Comparison of ENCODE assay signal across 9 cellular contexts in the genomic region with DNA sequence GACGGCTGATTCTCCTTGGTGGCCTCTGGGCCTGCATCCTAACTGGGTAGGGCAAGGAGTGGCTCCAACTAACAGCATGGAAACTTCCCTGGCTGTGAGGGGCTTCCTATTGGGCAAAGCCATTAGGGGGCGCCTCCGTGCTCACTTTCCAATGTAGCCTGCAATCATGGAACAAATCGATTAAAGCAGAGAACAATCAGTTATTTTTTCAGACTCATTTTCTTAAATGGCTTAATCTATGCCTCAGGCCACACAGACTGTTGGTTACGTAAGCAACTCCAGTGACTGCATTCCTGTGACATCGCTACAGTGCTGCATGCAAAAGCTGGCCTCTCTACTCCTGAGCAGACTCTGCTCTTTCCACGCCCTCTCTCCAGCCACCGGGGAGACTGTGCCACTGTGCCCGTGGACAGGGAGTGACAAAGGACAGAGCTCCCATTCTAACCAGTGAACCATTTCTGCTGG.
DNase-seq lines count a peak whose midpoint lies in the region; ATAC-seq and TF ChIP-seq lines count a peak whose summit lies in the region.
"Had no signal": no experiment of that assay in that cellular context is flagged by ENCODE, and none has a peak within 500 bp of the region (broad histone marks: within the 10 kb centered on the region; RNA-seq: fewer than 3 reads in every experiment).

No MANE protein-coding gene starts in this region.

- no peaks in the 10 kb centered on the region for H3K9me3 ChIP-seq in aorta (ENCODE audit: control insufficient read depth, low read length)
- H3K9me3 ChIP-seq in effector memory CD4-positive, alpha-beta T cell (ENCODE audit: control insufficient read depth, low read length): no peaks in the 10 kb centered on the region

- H3K36me3 ChIP-seq in GM23338 (ENCODE audit: insufficient read depth) (no peaks in the 10 kb centered on the region), aorta (ENCODE audit: control insufficient read depth in 1 of 2, insufficient read depth in 2 of 2, low read length in 1 of 2) (no peaks in the 10 kb centered on the region)
- no peaks in the 10 kb centered on the region for H3K36me3 ChIP-seq in effector memory CD4-positive, alpha-beta T cell (ENCODE audit: control insufficient read depth, insufficient read depth, low read length)

- TF ChIP-seq CTCF in GM23338 (conservative IDR thresholded peaks at IDR 0.05; ENCODE audit: low read depth in 2 of 2) (peak; percentile 67 to 71), astrocyte of the cerebellum (IDR thresholded peaks at IDR 0.05; ENCODE audit: low read depth, low read length, missing control alignments) (peak; percentile 33)

- peaks cover 4% of the 10 kb centered on the region for H3K27me3 Mint-ChIP-seq in GM23338 (ENCODE audit: insufficient read depth, low read depth, poor library complexity)
- peaks cover 31% of the 10 kb centered on the region for H3K27me3 Mint-ChIP-seq in activated CD8-positive, alpha-beta memory T cell treated with anti-CD3 and anti-CD28 coated beads, Interleukin-2, amount 10 ng/mL, durations not matched to agents 7 days and 5 days

- no peak overlapping the region for H3K4me2 ChIP-seq in GM23338

- H3K4me1 ChIP-seq in GM23338 (ENCODE audit: insufficient read depth) (no peaks in the 10 kb centered on the region), aorta (ENCODE audit: control insufficient read depth in 1 of 2, insufficient read depth in 2 of 2, low read length in 2 of 2) (peaks cover 0 to 2% of the 10 kb centered on the region in 2 donors)
- no peaks in the 10 kb centered on the region for H3K4me1 ChIP-seq in effector memory CD4-positive, alpha-beta T cell (ENCODE audit: control insufficient read depth, insufficient read depth, low read length, poor library complexity, severe bottlenecking)

- peaks cover 11% of the 10 kb centered on the region; the same call in 2 of the 3 replicates for H3K4me1 Mint-ChIP-seq in GM23338
- H3K4me1 Mint-ChIP-seq in activated CD8-positive, alpha-beta memory T cell treated with anti-CD3 and anti-CD28 coated beads, Interleukin-2, amount 10 ng/mL, durations not matched to agents 7 days and 5 days: no peaks in the 10 kb centered on the region

- H2AFZ ChIP-seq in GM23338: no peak overlapping the region

- no peak overlapping the region for H3K27ac Mint-ChIP-seq in GM23338
- no peak overlapping the region for H3K27ac Mint-ChIP-seq in activated CD8-positive, alpha-beta memory T cell treated with anti-CD3 and anti-CD28 coated beads, Interleukin-2, amount 10 ng/mL, durations not matched to agents 7 days and 5 days

- H3K9me3 Mint-ChIP-seq in GM23338: peaks cover 8% of the 10 kb centered on the region; the same call in 2 of the 3 replicates
- no peaks in the 10 kb centered on the region for H3K9me3 Mint-ChIP-seq in activated CD8-positive, alpha-beta memory T cell treated with anti-CD3 and anti-CD28 coated beads, Interleukin-2, amount 10 ng/mL, durations not matched to agents 7 days and 5 days (ENCODE audit: low read depth)

- H3K79me2 ChIP-seq in GM23338 (replicated peaks; ENCODE audit: insufficient read depth): no peaks in the 10 kb centered on the region

- H3K4me3 ChIP-seq in GM23338 (no peak overlapping the region), astrocyte of the cerebellum (ENCODE audit: low read depth, low read length) (no peak overlapping the region), aorta (ENCODE audit: low read length in 2 of 2) (no peak overlapping the region)
- no peak overlapping the region for H3K4me3 ChIP-seq in effector memory CD4-positive, alpha-beta T cell (ENCODE audit: insufficient read depth, low read depth, low read length, poor library complexity, severe bottlenecking)

- H4K20me1 ChIP-seq in GM23338 (replicated peaks; ENCODE audit: insufficient read depth): no peaks in the 10 kb centered on the region

- H3F3A ChIP-seq in GM23338 (replicated peaks; ENCODE audit: low read depth): no peaks in the 10 kb centered on the region

- 35 to 46% methylated on average over 9 of the region's 9 CpGs for WGBS in aorta, 2 donors

- no peak overlapping the region for H3K4me3 Mint-ChIP-seq in GM23338
- H3K4me3 Mint-ChIP-seq in activated CD8-positive, alpha-beta memory T cell treated with anti-CD3 and anti-CD28 coated beads, Interleukin-2, amount 10 ng/mL, durations not matched to agents 7 days and 5 days: no peak overlapping the region

- DNase-seq in AG08396 (ENCODE audit: low spot score): peak; percentile 56
- peak; percentile 71 for DNase-seq in GM23338 (ENCODE audit: low spot score)
- peak; percentile 29 for DNase-seq in astrocyte of the cerebellum (ENCODE audit: low read depth)
- peak; percentile 58 for DNase-seq in iPS-NIHi7 (ENCODE audit: extremely low spot score)
- no peak for DNase-seq in HPDE6-E6E7 (ENCODE audit: extremely low spot score)
- no peak for DNase-seq in activated CD8-positive, alpha-beta memory T cell treated with anti-CD3 and anti-CD28 coated beads, Interleukin-2, amount 10 ng/mL, durations not matched to agents 7 days and 5 days
- DNase-seq in aorta: no peak
- DNase-seq in effector memory CD4-positive, alpha-beta T cell: no peak
- DNase-seq: DMS79 had no signal

- CTCF ChIA-PET in activated CD8-positive, alpha-beta memory T cell treated with anti-CD3 and anti-CD28 coated beads, Interleukin-2, amount 10 ng/mL, durations not matched to agents 7 days and 5 days (lab: Charles Lee): no interaction called here

- H3K27me3 ChIP-seq in GM23338 (ENCODE audit: insufficient read depth): no peaks in the 10 kb centered on the region
- no peaks in the 10 kb centered on the region for H3K27me3 ChIP-seq in aorta (ENCODE audit: control insufficient read depth in 1 of 2, insufficient read depth in 2 of 2, low read length in 1 of 2)
- no peaks in the 10 kb centered on the region for H3K27me3 ChIP-seq in effector memory CD4-positive, alpha-beta T cell (replicated peaks; ENCODE audit: control insufficient read depth, insufficient read depth, low read length, poor library complexity, severe bottlenecking)

- H3K36me3 Mint-ChIP-seq in GM23338 (ENCODE audit: low read depth): no peaks in the 10 kb centered on the region
- H3K36me3 Mint-ChIP-seq in activated CD8-positive, alpha-beta memory T cell treated with anti-CD3 and anti-CD28 coated beads, Interleukin-2, amount 10 ng/mL, durations not matched to agents 7 days and 5 days: no peaks in the 10 kb centered on the region

- in situ Hi-C loops in astrocyte of the cerebellum (cut with HindIII; ENCODE audit: low sequenced_read_pairs): no loop called here

- intact Hi-C loops in aorta (cut with DNase I): no loop called here

- H3K9me2 ChIP-seq in GM23338 (ENCODE audit: insufficient read depth): no peaks in the 10 kb centered on the region

- H3K27ac ChIP-seq in GM23338 (ENCODE audit: low read depth): no peak overlapping the region
- no peak overlapping the region for H3K27ac ChIP-seq in aorta (ENCODE audit: low read depth in 1 of 2, low read length in 2 of 2)
- no peak overlapping the region for H3K27ac ChIP-seq in effector memory CD4-positive, alpha-beta T cell (ENCODE audit: insufficient read depth, low read length, poor library complexity, severe bottlenecking)

- peak; percentile 91 for ATAC-seq in GM23338
- ATAC-seq in activated CD8-positive, alpha-beta memory T cell treated with anti-CD3 and anti-CD28 coated beads, Interleukin-2, amount 10 ng/mL, durations not matched to agents 7 days and 5 days: no peak
- ATAC-seq in aorta (ENCODE audit: low FRiP score): no peak

TF ChIP-seq in GM23338, 12 proteins besides CTCF, POLR2A, EP300 and RAD21 (continues in another document):
- no peak for TF ChIP-seq STAT1 (IDR thresholded peaks at IDR 0.05; ENCODE audit: unreplicated experiment)
- TF ChIP-seq CREB1 (CRISPR knock-in tag; IDR thresholded peaks at IDR 0.05; ENCODE audit: low read depth): no peak
- no peak for TF ChIP-seq NANOG (IDR thresholded peaks at IDR 0.05; ENCODE audit: borderline replicate concordance)
- no peak for TF ChIP-seq ZNF114 (CRISPR knock-in tag; IDR thresholded peaks at IDR 0.05)
- TF ChIP-seq, protein P1, sequence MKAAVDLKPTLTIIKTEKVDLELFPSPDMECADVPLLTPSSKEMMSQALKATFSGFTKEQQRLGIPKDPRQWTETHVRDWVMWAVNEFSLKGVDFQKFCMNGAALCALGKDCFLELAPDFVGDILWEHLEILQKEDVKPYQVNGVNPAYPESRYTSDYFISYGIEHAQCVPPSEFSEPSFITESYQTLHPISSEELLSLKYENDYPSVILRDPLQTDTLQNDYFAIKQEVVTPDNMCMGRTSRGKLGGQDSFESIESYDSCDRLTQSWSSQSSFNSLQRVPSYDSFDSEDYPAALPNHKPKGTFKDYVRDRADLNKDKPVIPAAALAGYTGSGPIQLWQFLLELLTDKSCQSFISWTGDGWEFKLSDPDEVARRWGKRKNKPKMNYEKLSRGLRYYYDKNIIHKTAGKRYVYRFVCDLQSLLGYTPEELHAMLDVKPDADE (IDR thresholded peaks at IDR 0.05): no peak
- TF ChIP-seq JUNB (IDR thresholded peaks at IDR 0.05; ENCODE audit: unreplicated experiment): no peak
- no peak for TF ChIP-seq POLR2AphosphoS5 (IDR thresholded peaks at IDR 0.05; ENCODE audit: low read depth)

Comparison
In these comparisons a context has a peak if more than half of its experiments do, and no peak if none do; other contexts are left out.
1. DNase-seq: peak in AG08396 (single experiment), GM23338 (single experiment), astrocyte of the cerebellum (single experiment) and iPS-NIHi7 (single experiment); none in HPDE6-E6E7 (single experiment), activated CD8-positive, alpha-beta memory T cell treated with anti-CD3 and anti-CD28 coated beads, Interleukin-2, amount 10 ng/mL, durations not matched to agents 7 days and 5 days (single experiment), aorta (0 of 2) and effector memory CD4-positive, alpha-beta T cell (0 of 3).